In genomic region chr12:88520436-88520820, GRCh38 we compare ENCODE assay signal across 16 cellular contexts.
"Had no signal": no experiment of that assay in that cellular context is flagged by ENCODE, and none has a peak within 500 bp of the region (broad histone marks: within the 10 kb centered on the region; RNA-seq: fewer than 3 reads in every experiment).

No MANE protein-coding gene starts in this region.

- H3K27me3 ChIP-seq: adrenal gland, brain microvascular endothelial cell, ovary, stomach had no signal

- DNase-seq: activated CD4-positive, alpha-beta T cell treated with anti-CD3 and anti-CD28 coated beads, Interleukin-2, amount 50 U/mL, for 1 hour; activated CD4-positive, CD25-positive, alpha-beta regulatory T cell; activated naive CD4-positive, alpha-beta T cell treated with anti-CD3 and anti-CD28 coated beads for 36 hours; activated T-cell treated with anti-CD3 and anti-CD28 coated beads for 4 hours; adrenal gland; brain microvascular endothelial cell; endodermal cell; glutamatergic neuron; nephron progenitor cell; ovary; stimulated activated CD4-positive, alpha-beta T cell treated with anti-CD3 and anti-CD28 coated beads, Interleukin-15, amount 100 ng/mL, for 24 hours; stimulated activated CD4-positive, alpha-beta T cell treated with anti-CD3 and anti-CD28 coated beads, Interleukin-4, amount 100 ng/mL, for 4 hours; stomach had no signal

- H3K9me3 ChIP-seq: adrenal gland, ovary, stomach had no signal

- H3K4me3 ChIP-seq: adrenal gland, ovary, stomach had no signal

- H3K9me3 Mint-ChIP-seq: activated naive CD4-positive, alpha-beta T cell treated with anti-CD3 and anti-CD28 coated beads for 36 hours; activated T-helper 17 cell treated with anti-CD3 and anti-CD28 coated beads, Interleukin-2, amount 50 U/mL, for 72 hours; endodermal cell; memory B cell; nephron progenitor cell had no signal

- H3K4me1 ChIP-seq: adrenal gland had no signal

- H3K27ac Mint-ChIP-seq: activated naive CD4-positive, alpha-beta T cell treated with anti-CD3 and anti-CD28 coated beads for 36 hours; activated T-helper 17 cell treated with anti-CD3 and anti-CD28 coated beads, Interleukin-2, amount 50 U/mL, for 72 hours; endodermal cell; memory B cell; nephron progenitor cell had no signal

- H3K4me3 Mint-ChIP-seq: activated naive CD4-positive, alpha-beta T cell treated with anti-CD3 and anti-CD28 coated beads for 36 hours; activated T-helper 17 cell treated with anti-CD3 and anti-CD28 coated beads, Interleukin-2, amount 50 U/mL, for 72 hours; endodermal cell; memory B cell; nephron progenitor cell had no signal

- H3K27ac ChIP-seq: adrenal gland, brain microvascular endothelial cell, ovary had no signal

- H3K36me3 ChIP-seq: adrenal gland, brain microvascular endothelial cell, ovary had no signal

- H3K4me1 Mint-ChIP-seq: activated T-helper 17 cell treated with anti-CD3 and anti-CD28 coated beads, Interleukin-2, amount 50 U/mL, for 72 hours; memory B cell; nephron progenitor cell had no signal

- H3K36me3 Mint-ChIP-seq: memory B cell had no signal

- ATAC-seq: activated T-helper 17 cell treated with anti-CD3 and anti-CD28 coated beads, Interleukin-2, amount 50 U/mL, for 72 hours had no signal

- H3K27me3 Mint-ChIP-seq: activated T-helper 17 cell treated with anti-CD3 and anti-CD28 coated beads, Interleukin-2, amount 50 U/mL, for 72 hours; memory B cell had no signal

- FAIRE-seq: urothelium cell line had no signal
